ENCODE assay signal across 22 cellular contexts in the genomic region with DNA sequence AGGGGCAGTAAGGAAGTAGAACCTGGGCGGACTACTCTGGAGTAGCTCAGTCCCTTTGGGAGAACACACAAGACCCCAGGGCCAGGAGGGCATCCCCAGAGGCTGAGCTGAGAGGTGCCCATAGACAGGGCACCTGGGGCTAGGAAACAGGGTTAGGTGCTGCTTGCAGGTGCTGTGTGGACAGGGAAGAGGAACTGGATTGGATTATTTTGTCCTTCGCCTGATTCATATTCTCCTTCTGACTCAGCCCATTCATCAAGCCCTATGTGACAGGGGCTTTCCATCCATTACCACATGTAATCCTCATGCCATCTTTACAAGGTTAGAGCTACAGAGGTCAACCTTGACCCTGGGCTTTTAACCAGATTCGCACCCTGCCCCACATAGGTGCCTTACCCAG.
DNase-seq lines count a peak whose midpoint lies in the region; ATAC-seq, FAIRE-seq and TF ChIP-seq lines count a peak whose summit lies in the region.
"Had no signal": no experiment of that assay in that cellular context is flagged by ENCODE, and none has a peak within 500 bp of the region (broad histone marks: within the 10 kb centered on the region; RNA-seq: fewer than 3 reads in every experiment).

No MANE protein-coding gene starts in this region.

- no peak overlapping the region for H2AFZ ChIP-seq in OCI-LY3 (ENCODE audit: low read depth, low read length)
- H2AFZ ChIP-seq: hepatocyte had no signal

- in situ Hi-C loops in ACHN (cut with HindIII; ENCODE audit: low pct_ligation_motif_present, low pct_unique_long_range_greater_than_20kb, low sequenced_read_pairs) = no loop called here

- no peak for TF ChIP-seq POLR2A in GM12891 (IDR thresholded peaks at IDR 0.05; ENCODE audit: low read depth, low read length)

- H3K27me3 ChIP-seq in OCI-LY3 (ENCODE audit: low read depth, low read length) (no peaks in the 10 kb centered on the region), left lung (no peaks in the 10 kb centered on the region)
- H3K27me3 ChIP-seq: colonic mucosa, hepatocyte, right atrium auricular region had no signal

- H3K27ac ChIP-seq in OCI-LY3 (ENCODE audit: low read length) (peak overlapping the region; percentile 99), left lung (no peak overlapping the region)
- H3K27ac ChIP-seq: colonic mucosa, hepatocyte, right atrium auricular region had no signal

- peaks cover 6% of the 10 kb centered on the region for H3K9me3 ChIP-seq in OCI-LY3 (ENCODE audit: insufficient read depth, low read length)
- H3K9me3 ChIP-seq in left lung = peaks cover 0 to 2% of the 10 kb centered on the region in 2 donors
- H3K9me3 ChIP-seq: colonic mucosa, right atrium auricular region had no signal

- H3K4me1 ChIP-seq in OCI-LY3 (ENCODE audit: low read length) (peaks cover 64% of the 10 kb centered on the region), left lung (no peaks in the 10 kb centered on the region)
- H3K4me1 ChIP-seq: colonic mucosa, right atrium auricular region had no signal

- peak overlapping the region; percentile 88 for H3K9ac ChIP-seq in OCI-LY3 (ENCODE audit: low read length)

- intact Hi-C loops in left lung (cut with DNase I) (no loop called here), sciatic nerve (cut with DNase I) (no loop called here)

- TF ChIP-seq CTCF in OCI-LY3 (IDR thresholded peaks at IDR 0.05; ENCODE audit: low read depth, low read length) (no peak), left lung (IDR thresholded peaks at IDR 0.05) (no peak)

- H3K79me2 ChIP-seq in OCI-LY3 (ENCODE audit: low read length) = no peaks in the 10 kb centered on the region
- H3K79me2 ChIP-seq: hepatocyte had no signal

- FAIRE-seq in GM12891 (lab: Jason Lieb, UNC) = no peak
- FAIRE-seq: endometrium, islet of Langerhans had no signal

- DNase-seq in GM12891 (ENCODE audit: insufficient read length, low spot score) (no peak), kidney tubule cell (ENCODE audit: low spot score) (peak; percentile 69), left lung (no peak), ACHN (no peak), sciatic nerve (ENCODE audit: low spot score) (no peak)
- no peak for DNase-seq in activated CD4-positive, alpha-beta T cell treated with anti-CD3 and anti-CD28 coated beads for 48 hours
- DNase-seq: activated CD4-positive, alpha-beta T cell treated with anti-CD3 and anti-CD28 coated beads for 1 hour; activated CD8-positive, alpha-beta memory T cell treated with anti-CD3 and anti-CD28 coated beads, Interleukin-2, amount 10 ng/mL, durations not matched to agents 7 days and 5 days; activated naive CD8-positive, alpha-beta T cell treated with anti-CD3 and anti-CD28 coated beads for 36 hours; CD4-positive, alpha-beta memory T cell; colonic mucosa; mammary epithelial cell; NCI-H2029; NCI-H510A; NK-92 treated with Interleukin-12 subunit alpha and Interleukin-12 subunit beta, amount 100 ng/mL, for 24 hours; stimulated activated CD4-positive, alpha-beta T cell treated with anti-CD3 and anti-CD28 coated beads, Interleukin-15, amount 100 ng/mL, for 24 hours had no signal

- ATAC-seq in HG02610 (IDR thresholded peaks at IDR 0.05; ENCODE audit: unreplicated experiment) (peak; percentile 45), left lung (no peak), sciatic nerve (no peak)
- ATAC-seq: activated CD8-positive, alpha-beta memory T cell treated with anti-CD3 and anti-CD28 coated beads, Interleukin-2, amount 10 ng/mL, durations not matched to agents 7 days and 5 days had no signal

- no peaks in the 10 kb centered on the region for H4K20me1 ChIP-seq in OCI-LY3 (ENCODE audit: insufficient read depth, low read length)

- H3K4me3 ChIP-seq in OCI-LY3 (ENCODE audit: low read length) = no peak overlapping the region
- no peak overlapping the region for H3K4me3 ChIP-seq in left lung
- H3K4me3 ChIP-seq: colonic mucosa, hepatocyte, right atrium auricular region had no signal

- H3K36me3 ChIP-seq in OCI-LY3 (replicated peaks; ENCODE audit: low read depth, low read length) (peaks cover 11% of the 10 kb centered on the region), left lung (no peaks in the 10 kb centered on the region)
- H3K36me3 ChIP-seq: colonic mucosa, right atrium auricular region had no signal

- peak overlapping the region; percentile 58 for H3K4me2 ChIP-seq in OCI-LY3 (ENCODE audit: low read length)
- H3K4me2 ChIP-seq: hepatocyte had no signal

TF ChIP-seq in GM12891, 5 proteins besides CTCF, POLR2A, EP300 and RAD21:
- no peak for TF ChIP-seq PAX5 (IDR thresholded peaks at IDR 0.05; ENCODE audit: insufficient read depth, low read length, severe bottlenecking)
- TF ChIP-seq SPI1 (IDR thresholded peaks at IDR 0.05; ENCODE audit: low read depth, low read length) = peak; percentile 89
